Comparison of ENCODE assay signal across 10 cellular contexts in genomic region chr12:111788178-111788654, GRCh38. TPM values are rescaled to one million over a fixed set of nuclear protein-coding genes. Genes with fewer than 3 reads are reported as not detected.
DNase-seq lines count a peak whose midpoint lies in the region; ATAC-seq and TF ChIP-seq lines count a peak whose summit lies in the region.
"Had no signal": no experiment of that assay in that cellular context is flagged by ENCODE, and none has a peak within 500 bp of the region (broad histone marks: within the 10 kb centered on the region; RNA-seq: fewer than 3 reads in every experiment).

No MANE protein-coding gene starts in this region.

- H3K27me3 Mint-ChIP-seq in activated T-cell treated with anti-CD3 and anti-CD28 coated beads, Interleukin-2, amount 50 U/mL, for 4 hours (ENCODE audit: low read depth) = no peaks in the 10 kb centered on the region
- H3K27me3 Mint-ChIP-seq: activated naive CD4-positive, alpha-beta T cell treated with anti-CD3 and anti-CD28 coated beads, Interleukin-2, amount 10 ng/mL, durations not matched to agents 7 days and 5 days had no signal

- ATAC-seq in foreskin keratinocyte = no peak
- no peak for ATAC-seq in activated T-cell treated with anti-CD3 and anti-CD28 coated beads, Interleukin-2, amount 50 U/mL, for 4 hours

- peak; percentile 37 for TF ChIP-seq CTCF in foreskin keratinocyte (conservative IDR thresholded peaks at IDR 0.05)

- no peaks in the 10 kb centered on the region for H3K4me1 ChIP-seq in foreskin keratinocyte

- H3K36me3 Mint-ChIP-seq in activated T-cell treated with anti-CD3 and anti-CD28 coated beads, Interleukin-2, amount 50 U/mL, for 4 hours (ENCODE audit: insufficient read depth) = peaks cover 3% of the 10 kb centered on the region
- H3K36me3 Mint-ChIP-seq: activated naive CD4-positive, alpha-beta T cell treated with anti-CD3 and anti-CD28 coated beads, Interleukin-2, amount 10 ng/mL, durations not matched to agents 7 days and 5 days had no signal

- H3K27ac ChIP-seq in foreskin keratinocyte = no peak overlapping the region
- H3K27ac ChIP-seq: BLaER1 treated with 17β-estradiol and CSF1 and Interleukin-3, amounts not matched to agents 10 nM and 100 nM had no signal

- H3K4me3 Mint-ChIP-seq in activated T-cell treated with anti-CD3 and anti-CD28 coated beads, Interleukin-2, amount 50 U/mL, for 4 hours = no peak overlapping the region
- H3K4me3 Mint-ChIP-seq: activated naive CD4-positive, alpha-beta T cell treated with anti-CD3 and anti-CD28 coated beads, Interleukin-2, amount 10 ng/mL, durations not matched to agents 7 days and 5 days had no signal

- DNase-seq in NCI-H146 treated with DMSO at 0.1 percent for 48 hours (lab: John Stamatoyannopoulos, UW; ENCODE audit: unreplicated experiment) (peak; percentile 9), NCI-H146 (lab: John Stamatoyannopoulos, UW) (no peak), RPMI8226 (peak; percentile 70), foreskin keratinocyte (no peak), stromal cell of bone marrow (ENCODE audit: low read depth) (peak; percentile 6), amniotic stem cell (lab: John Stamatoyannopoulos, UW) (no peak), activated gamma-delta T cell (lab: John Stamatoyannopoulos, UW) (no peak)
- no peak for DNase-seq in activated T-cell treated with anti-CD3 and anti-CD28 coated beads, Interleukin-2, amount 50 U/mL, for 4 hours
- DNase-seq: activated naive CD4-positive, alpha-beta T cell treated with anti-CD3 and anti-CD28 coated beads, Interleukin-2, amount 10 ng/mL, durations not matched to agents 7 days and 5 days had no signal

- H3K9me3 Mint-ChIP-seq in activated T-cell treated with anti-CD3 and anti-CD28 coated beads, Interleukin-2, amount 50 U/mL, for 4 hours = no peaks in the 10 kb centered on the region
- H3K9me3 Mint-ChIP-seq: activated naive CD4-positive, alpha-beta T cell treated with anti-CD3 and anti-CD28 coated beads, Interleukin-2, amount 10 ng/mL, durations not matched to agents 7 days and 5 days had no signal

- H3K27me3 ChIP-seq in foreskin keratinocyte = no peaks in the 10 kb centered on the region
- H3K27me3 ChIP-seq: BLaER1 treated with 17β-estradiol and CSF1 and Interleukin-3, amounts not matched to agents 10 nM and 100 nM had no signal

- no peaks in the 10 kb centered on the region for H3K4me1 Mint-ChIP-seq in activated T-cell treated with anti-CD3 and anti-CD28 coated beads, Interleukin-2, amount 50 U/mL, for 4 hours (ENCODE audit: low read depth)
- H3K4me1 Mint-ChIP-seq: activated naive CD4-positive, alpha-beta T cell treated with anti-CD3 and anti-CD28 coated beads, Interleukin-2, amount 10 ng/mL, durations not matched to agents 7 days and 5 days had no signal

RNA-seq across cellular contexts. Expression of gene ALDH2, which starts 21.5 kb away (rescaled TPM):
- 23.8 and 24.8 TPM in 2 replicates for total RNA-seq in foreskin keratinocyte
- polyA plus RNA-seq in foreskin keratinocyte = 29.9 and 32.2 TPM in 2 replicates
- total RNA-seq in activated T-cell treated with anti-CD3 and anti-CD28 coated beads, Interleukin-2, amount 50 U/mL, for 4 hours = 1 to 10 TPM; 1.6 to 2.7 (median 2.7) TPM

RNA-seq across cellular contexts. Expression of gene MAPKAPK5, which starts 53.8 kb away (rescaled TPM):
- total RNA-seq in foreskin keratinocyte = 38.6 and 40.8 TPM in 2 replicates
- polyA plus RNA-seq in foreskin keratinocyte = 21.7 and 26.1 TPM in 2 replicates
- total RNA-seq in activated T-cell treated with anti-CD3 and anti-CD28 coated beads, Interleukin-2, amount 50 U/mL, for 4 hours = 100 to 1,000 TPM in 1 of 3 donors, 10 to 100 TPM in 2; 98.7 to 109 (median 98.9) TPM

Comparison
In these comparisons a context has a peak if more than half of its experiments do, and no peak if none do; other contexts are left out.
1. DNase-seq: peak in NCI-H146 treated with DMSO at 0.1 percent for 48 hours (single experiment), RPMI8226 (single experiment) and stromal cell of bone marrow (single experiment); none in NCI-H146 (single experiment), foreskin keratinocyte (0 of 2), amniotic stem cell (single experiment), activated gamma-delta T cell (single experiment) and activated T-cell treated with anti-CD3 and anti-CD28 coated beads, Interleukin-2, amount 50 U/mL, for 4 hours (single experiment).